Comparison of ENCODE assay signal across 8 cellular contexts in the genomic region with DNA sequence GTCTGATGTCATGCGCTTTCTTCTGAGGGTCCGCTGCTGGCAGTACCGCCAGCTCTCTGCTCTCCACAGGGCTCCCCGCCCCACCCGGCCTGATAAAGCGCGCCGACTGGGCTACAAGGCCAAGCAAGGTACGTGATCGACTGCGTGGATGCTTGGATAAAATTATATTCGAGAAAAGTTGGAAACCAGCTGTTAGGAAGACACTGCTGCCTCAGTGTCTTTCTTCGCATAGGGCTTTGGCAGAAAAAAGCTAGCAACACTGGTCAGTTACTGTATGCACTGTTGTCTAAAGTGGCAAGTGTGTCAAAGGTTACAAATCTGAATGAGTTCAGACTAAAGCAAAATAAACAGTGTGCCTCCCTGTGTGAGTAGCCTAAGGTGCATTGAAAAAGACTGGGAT. TPM values are rescaled to one million over a fixed set of nuclear protein-coding genes. Genes with fewer than 3 reads are reported as not detected.
DNase-seq lines count a peak whose midpoint lies in the region; ATAC-seq and TF ChIP-seq lines count a peak whose summit lies in the region.
"Not testable (repeated sequence)": the region's sequence is repeated elsewhere in the genome, so short reads cannot be mapped to it uniquely, and the experiment has no call there.

No MANE protein-coding gene starts in this region.

- not testable (repeated sequence) for H3K9me3 Mint-ChIP-seq in activated naive CD8-positive, alpha-beta T cell treated with anti-CD3 and anti-CD28 coated beads, Interleukin-2, amount 10 ng/mL, durations not matched to agents 7 days and 5 days; natural killer cell

- peak overlapping the region; percentile 87 for H3K4me3 Mint-ChIP-seq in activated naive CD8-positive, alpha-beta T cell treated with anti-CD3 and anti-CD28 coated beads, Interleukin-2, amount 10 ng/mL, durations not matched to agents 7 days and 5 days
- H3K4me3 Mint-ChIP-seq in natural killer cell = peak overlapping the region; percentile 97

- intact Hi-C loops in natural killer cell (cut with micrococcal nuclease) (loop anchor here (1.0 to 2.0 kb wide), 2 partner anchors 27 to 109 kb away; partner anchors contain the start of gene NR1D2), spleen (cut with DNase I; ENCODE audit: low total_unique reads) (loop anchor here (2.0 kb wide), 1 partner anchor 27 kb away; the partner anchor contains the start of gene NR1D2)

- H3K27ac Mint-ChIP-seq in activated naive CD8-positive, alpha-beta T cell treated with anti-CD3 and anti-CD28 coated beads, Interleukin-2, amount 10 ng/mL, durations not matched to agents 7 days and 5 days = peak overlapping the region; percentile 97
- peak overlapping the region; percentile 95 to 97 for H3K27ac Mint-ChIP-seq in natural killer cell

- H3K36me3 Mint-ChIP-seq in activated naive CD8-positive, alpha-beta T cell treated with anti-CD3 and anti-CD28 coated beads, Interleukin-2, amount 10 ng/mL, durations not matched to agents 7 days and 5 days = peaks cover 30% of the 10 kb centered on the region
- H3K36me3 Mint-ChIP-seq in natural killer cell = not testable (repeated sequence)

- peaks cover 34% of the 10 kb centered on the region for H3K4me1 Mint-ChIP-seq in activated naive CD8-positive, alpha-beta T cell treated with anti-CD3 and anti-CD28 coated beads, Interleukin-2, amount 10 ng/mL, durations not matched to agents 7 days and 5 days
- peaks cover 38 to 42% of the 10 kb centered on the region in 2 donors for H3K4me1 Mint-ChIP-seq in natural killer cell

- not testable (repeated sequence) for DNase-seq in AG04449 (ENCODE audit: low read depth, low spot score); SK-N-MC (ENCODE audit: low read depth, low spot score); activated naive CD8-positive, alpha-beta T cell treated with anti-CD3 and anti-CD28 coated beads, Interleukin-2, amount 10 ng/mL, durations not matched to agents 7 days and 5 days; natural killer cell; spleen

- not testable (repeated sequence) for H3K9me3 ChIP-seq in HEK293 (ENCODE audit: control insufficient read depth, insufficient read depth, low read depth, low read length); SK-N-MC (ENCODE audit: low read depth, low read length); endocrine pancreas (ENCODE audit: control insufficient read depth, low read length); iPS-18c (ENCODE audit: control insufficient read depth, insufficient read depth, low read length); spleen

- TF ChIP-seq CTCF in AG04449 (IDR thresholded peaks at IDR 0.05; ENCODE audit: insufficient read depth, low read length, missing control alignments); HEK293 (tag by site-specific recombination; IDR thresholded peaks at IDR 0.05); natural killer cell (IDR thresholded peaks at IDR 0.05); spleen (IDR thresholded peaks at IDR 0.05 in 8 of 11, conservative IDR thresholded peaks at IDR 0.05 in 3 of 11): not testable (repeated sequence)

- H3K36me3 ChIP-seq in HEK293 (ENCODE audit: control insufficient read depth in 2 of 2, insufficient read depth in 1 of 2, low read length in 2 of 2) (peaks cover 3 to 45% of the 10 kb centered on the region in 2 experiments; a peak in 2 of 3 replicates), SK-N-MC (ENCODE audit: insufficient read depth, low read length) (peaks cover 27% of the 10 kb centered on the region), spleen (peaks cover 0 to 51% (median 40%) of the 10 kb centered on the region in 6 donors)
- H3K36me3 ChIP-seq in endocrine pancreas (ENCODE audit: control insufficient read depth, insufficient read depth, low read length) = not testable (repeated sequence)

- H3K27me3 Mint-ChIP-seq in activated naive CD8-positive, alpha-beta T cell treated with anti-CD3 and anti-CD28 coated beads, Interleukin-2, amount 10 ng/mL, durations not matched to agents 7 days and 5 days; natural killer cell (ENCODE audit: low read depth in 2 of 2): not testable (repeated sequence)

- CTCF ChIA-PET in AG04449 (lab: Yijun Ruan, JAX) = interaction anchor here (1.7 kb wide), 1 partner anchor 23 kb away, joined by 5 read pairs; no protein-coding TSS in a partner anchor
- CTCF ChIA-PET in HEK293 (lab: Yijun Ruan, JAX) = interaction anchor here (0.6 kb wide), 1 partner anchor 23 kb away, joined by 4 read pairs; no protein-coding TSS in a partner anchor

- ATAC-seq in activated naive CD8-positive, alpha-beta T cell treated with anti-CD3 and anti-CD28 coated beads, Interleukin-2, amount 10 ng/mL, durations not matched to agents 7 days and 5 days (ENCODE audit: low read depth); natural killer cell: not testable (repeated sequence)

- peak overlapping the region; percentile 98 for H3K27ac ChIP-seq in HEK293 (ENCODE audit: extremely low read depth, low read depth, low read length)
- peak overlapping the region; percentile 73 for H3K27ac ChIP-seq in SK-N-MC
- peak overlapping the region; percentile 91 to 99 (median 97) for H3K27ac ChIP-seq in spleen

- not testable (repeated sequence) for H3K27me3 ChIP-seq in endocrine pancreas (ENCODE audit: control insufficient read depth, insufficient read depth, low read length); spleen (replicated peaks in 1 of 7)

- WGBS in spleen, 5 donors = 1 to 2% (median 1%) methylated on average over 11 to 13 of the region's 13 CpGs

- H3K9ac ChIP-seq in SK-N-MC (ENCODE audit: insufficient read length) = peak overlapping the region; percentile 92
- H3K9ac ChIP-seq in endocrine pancreas (ENCODE audit: control insufficient read depth, insufficient read depth, low read length) = peak overlapping the region; percentile 97

- not testable (repeated sequence) for TF ChIP-seq POLR2A in spleen (IDR thresholded peaks at IDR 0.05)

- POLR2A ChIA-PET in AG04449 (lab: Yijun Ruan, JAX) = interaction anchor here (0.5 to 3.3 kb wide), 4 partner anchors 9 to 1193 kb away, joined by 3 to 35 read pairs (median 16); no protein-coding TSS in a partner anchor
- POLR2A ChIA-PET in HEK293 (lab: Yijun Ruan, JAX) = interaction anchor here (1.1 to 2.1 kb wide), 8 partner anchors 10 to 111 kb away, joined by 8 to 24 read pairs (median 12); no protein-coding TSS in a partner anchor
- POLR2A ChIA-PET in activated naive CD8-positive, alpha-beta T cell treated with anti-CD3 and anti-CD28 coated beads, Interleukin-2, amount 10 ng/mL, durations not matched to agents 7 days and 5 days (lab: Charles Lee) = interaction anchor here (0.6 to 3.3 kb wide), 13 partner anchors 8 to 120 kb away, joined by 3 to 45 read pairs (median 9); no protein-coding TSS in a partner anchor

- peak overlapping the region; percentile 95 for H3K4me3 ChIP-seq in AG04449 (ENCODE audit: low read depth, low read length)
- H3K4me3 ChIP-seq in HEK293 (ENCODE audit: low read depth, low read length) = peak overlapping the region; percentile 100
- H3K4me3 ChIP-seq in SK-N-MC = peak overlapping the region; percentile 90
- peak overlapping the region; percentile 96 for H3K4me3 ChIP-seq in endocrine pancreas (ENCODE audit: control insufficient read depth, insufficient read depth, low read length)
- peak overlapping the region; percentile 89 for H3K4me3 ChIP-seq in iPS-18c (ENCODE audit: insufficient read depth, low read depth, low read length)
- H3K4me3 ChIP-seq in spleen = peak overlapping the region; percentile 57 to 99 (median 83)

- H3K4me1 ChIP-seq in HEK293 (ENCODE audit: control insufficient read depth, insufficient read depth, low read length) = not testable (repeated sequence)
- H3K4me1 ChIP-seq in endocrine pancreas (ENCODE audit: control insufficient read depth, insufficient read depth, low read length) (peaks cover 36% of the 10 kb centered on the region), spleen (peaks cover 28 to 59% (median 51%) of the 10 kb centered on the region in 6 donors)

RNA-seq across cellular contexts. Expression of gene RPL15, which starts 1.0 kb away (rescaled TPM):
- 1,000 to 10,000 TPM; 1,577 to 1,648 TPM for total RNA-seq in activated naive CD8-positive, alpha-beta T cell treated with anti-CD3 and anti-CD28 coated beads, Interleukin-2, amount 10 ng/mL, durations not matched to agents 7 days and 5 days
- total RNA-seq in natural killer cell = 1,000 to 10,000 TPM; 1,116 to 1,338 (median 1,291) TPM
- total RNA-seq in spleen = 1,000 to 10,000 TPM; 1,270 to 1,952 (median 1,638) TPM
- polyA plus RNA-seq in spleen = 1,000 to 10,000 TPM; 4,457 to 6,830 (median 5,860) TPM

RNA-seq across cellular contexts. Expression of gene NKIRAS1, which starts 1.1 kb away (rescaled TPM):
- 1 to 10 TPM; 3.8 to 4.9 TPM for total RNA-seq in activated naive CD8-positive, alpha-beta T cell treated with anti-CD3 and anti-CD28 coated beads, Interleukin-2, amount 10 ng/mL, durations not matched to agents 7 days and 5 days
- total RNA-seq in natural killer cell = 1 to 10 TPM; 2.2 to 3.3 (median 2.8) TPM
- total RNA-seq in spleen = 10 to 100 TPM in 2 of 7 donors, 1 to 10 TPM in 5; 6.3 to 14.2 (median 9.2) TPM
- 1 to 10 TPM; 3.5 to 8.1 (median 4.9) TPM for polyA plus RNA-seq in spleen

RNA-seq across cellular contexts. Expression of gene NR1D2, which starts 27.2 kb away (rescaled TPM):
- total RNA-seq in activated naive CD8-positive, alpha-beta T cell treated with anti-CD3 and anti-CD28 coated beads, Interleukin-2, amount 10 ng/mL, durations not matched to agents 7 days and 5 days = 10 to 100 TPM; 20.2 TPM
- 10 to 100 TPM; 72.5 to 94.2 (median 92.1) TPM for total RNA-seq in natural killer cell
- total RNA-seq in spleen = 10 to 100 TPM; 20.4 to 44.4 (median 39.5) TPM
- polyA plus RNA-seq in spleen = 10 to 100 TPM in 1 of 3 donors, 1 to 10 TPM in 2; 6.1 to 10.7 (median 7.3) TPM
